Comparison of ENCODE assay signal across 8 cellular contexts in the genomic region with DNA sequence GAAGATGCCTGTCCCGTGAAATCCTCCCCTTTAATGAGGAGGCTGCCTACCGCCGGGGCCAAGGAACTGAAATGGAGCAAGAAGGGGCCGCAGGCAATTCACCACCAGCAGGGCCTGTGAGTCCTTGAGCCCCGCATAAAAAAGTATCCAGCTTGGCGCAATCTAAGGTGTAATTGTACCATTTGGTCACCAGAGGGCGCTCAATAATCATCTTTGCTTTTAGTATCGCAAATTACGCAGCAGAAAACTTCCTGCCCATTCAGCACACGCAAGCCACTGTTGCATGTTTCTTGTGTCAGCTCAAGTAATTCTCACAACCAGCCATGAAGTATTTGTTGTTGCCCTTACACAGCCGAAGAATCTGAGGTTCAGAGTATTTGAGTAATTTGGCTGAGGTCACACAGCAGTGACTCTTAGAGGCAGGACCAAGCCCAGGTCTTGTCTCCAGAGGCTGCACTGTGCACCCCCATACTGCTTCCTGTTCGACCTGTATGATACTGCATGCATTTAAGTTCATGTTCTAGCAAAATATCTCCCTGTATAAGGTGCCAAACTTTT. TPM values are rescaled to one million over a fixed set of nuclear protein-coding genes. Genes with fewer than 3 reads are reported as not detected.
DNase-seq lines count a peak whose midpoint lies in the region; ATAC-seq and TF ChIP-seq lines count a peak whose summit lies in the region.

No MANE protein-coding gene starts in this region.

- TF ChIP-seq CTCF in GM12864 (IDR thresholded peaks at IDR 0.05; ENCODE audit: low read depth, low read length, missing control alignments): peak; percentile 74

- H3K27me3 ChIP-seq in NT2/D1 (ENCODE audit: insufficient read depth, insufficient read length): no peaks in the 10 kb centered on the region
- peaks cover 0 to 23% of the 10 kb centered on the region in 2 donors for H3K27me3 ChIP-seq in muscle layer of colon (ENCODE audit: control insufficient read depth in 1 of 2, insufficient read depth in 2 of 2, low read length in 2 of 2)

- H3K27ac ChIP-seq in muscle layer of colon (ENCODE audit: low read depth, low read length): no peak overlapping the region

- H3K36me3 ChIP-seq in NT2/D1 (ENCODE audit: insufficient read depth, insufficient read length, low read length) (no peaks in the 10 kb centered on the region), muscle layer of colon (ENCODE audit: insufficient read depth, low read length) (no peaks in the 10 kb centered on the region)

- peaks cover 22% of the 10 kb centered on the region for H3K4me1 ChIP-seq in NT2/D1 (ENCODE audit: insufficient read depth, insufficient read length)
- H3K4me1 ChIP-seq in muscle layer of colon (ENCODE audit: insufficient read depth, low read length): peaks cover 11% of the 10 kb centered on the region

- no peak for ATAC-seq in HG03175 (IDR thresholded peaks at IDR 0.05; ENCODE audit: unreplicated experiment)

- H3K9me3 ChIP-seq in NT2/D1 (ENCODE audit: insufficient read depth, low read length) (no peaks in the 10 kb centered on the region), muscle layer of colon (ENCODE audit: low read length) (no peaks in the 10 kb centered on the region)

- H3K9ac ChIP-seq in NT2/D1 (ENCODE audit: insufficient read length, low read depth): peak overlapping the region; percentile 9
- no peak overlapping the region for H3K9ac ChIP-seq in muscle layer of colon (ENCODE audit: low read length)

- no peak overlapping the region for H3K4me3 ChIP-seq in GM12864 (ENCODE audit: low read depth, low read length)
- peak overlapping the region; percentile 8 for H3K4me3 ChIP-seq in Jurkat, Clone E6-1 (ENCODE audit: low read length)
- no peak overlapping the region for H3K4me3 ChIP-seq in NT2/D1 (ENCODE audit: insufficient read length, low read depth)
- H3K4me3 ChIP-seq in muscle layer of colon (ENCODE audit: low read depth in 1 of 2, low read length in 2 of 2): peak overlapping the region; percentile 11 to 30

- DNase-seq in GM12864 (ENCODE audit: low read depth) (peak; percentile 57), NT2/D1 (ENCODE audit: low read depth, low spot score) (peak; percentile 60), epidermal melanocyte (ENCODE audit: insufficient read length, low spot score) (peak; percentile 71), superior temporal gyrus (ENCODE audit: extremely low spot score) (peak; percentile 95)
- DNase-seq in Jurkat, Clone E6-1 (ENCODE audit: low read depth, low spot score): peak; percentile 89
- DNase-seq in activated CD8-positive, alpha-beta memory T cell treated with anti-CD3 and anti-CD28 coated beads, Interleukin-2, amount 50 U/mL, for 1 hour (ENCODE audit: extremely low read depth): peak; percentile 67

RNA-seq across cellular contexts. Expression of a gene that starts 54.1 kb away (rescaled TPM):
- 156 TPM for polyA plus RNA-seq in Jurkat, Clone E6-1 (2012; ENCODE audit: insufficient read depth, insufficient read length)

Comparison
In these comparisons a context has a peak if more than half of its experiments do, and no peak if none do; other contexts are left out.
1. H3K4me3 ChIP-seq: peak in Jurkat, Clone E6-1 (single experiment) and muscle layer of colon (2 of 2); none in GM12864 (single experiment) and NT2/D1 (single experiment).
2. Peak in every context shown above with its lines, with median percentiles within 50 percentile points of each other: DNase-seq.